Comparison of ENCODE assay signal across 8 cellular contexts in the genomic region with DNA sequence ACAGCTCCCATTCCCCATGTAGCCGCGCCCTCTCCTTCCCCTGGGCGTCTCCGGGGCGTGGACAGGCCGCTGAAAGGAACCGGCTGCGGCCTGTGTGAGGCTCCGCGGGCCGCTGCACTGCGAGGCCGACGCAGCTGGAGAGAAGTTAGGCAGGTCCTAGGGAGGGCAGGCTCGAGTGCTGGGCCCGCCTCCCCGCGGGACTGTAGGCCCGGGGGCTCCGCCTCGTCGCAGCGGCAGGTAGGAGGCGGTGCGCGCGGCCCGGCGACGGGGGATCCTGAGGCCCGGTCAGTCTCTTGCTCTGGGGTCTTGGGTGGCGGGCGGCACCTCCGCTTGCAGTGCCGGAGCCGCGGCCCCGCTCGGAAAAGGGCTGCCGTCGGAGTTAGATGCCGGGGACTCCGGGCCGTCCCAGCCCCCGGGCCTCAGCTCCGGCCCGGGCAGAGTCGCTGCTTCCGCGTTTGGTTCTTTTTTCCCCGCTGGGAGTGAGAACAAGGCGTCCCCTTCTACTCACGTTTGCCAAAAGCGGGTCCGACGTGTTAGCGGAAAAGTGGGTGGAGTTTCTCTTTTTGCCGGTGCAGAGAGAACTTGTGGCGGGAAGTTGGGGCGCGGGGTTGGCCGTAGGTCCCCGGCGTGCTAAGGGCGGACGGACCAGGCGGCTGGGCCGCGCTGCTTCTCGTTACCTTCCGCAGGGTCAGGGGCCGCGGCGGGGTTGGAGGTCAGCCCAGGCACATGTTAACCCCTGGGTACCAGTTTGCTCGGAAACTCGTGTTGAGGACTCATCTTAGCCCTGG. TPM values are rescaled to one million over a fixed set of nuclear protein-coding genes. Genes with fewer than 3 reads are reported as not detected.
A peak's percentile ranks its signal among the peaks of the same experiment; 100 is the strongest.
DNase-seq lines count a peak whose midpoint lies in the region; ATAC-seq, FAIRE-seq and TF ChIP-seq lines count a peak whose summit lies in the region.

Gene VRK2 (plus strand): TSS at position 222 of the 788 bp plus-strand sequence. CDS start 2,026 bp downstream, outside the sequence.

- peak within 1 kb of the TSS; percentile 87 to 94 (median 90) for H3K4me3 Mint-ChIP-seq in naive thymus-derived CD8-positive, alpha-beta T cell

- H3K27ac ChIP-seq in HUES64 (ENCODE audit: low read depth, low read length) (peak within 1 kb of the TSS; percentile 93), PC-9 (peak within 1 kb of the TSS; percentile 81)

- peaks cover 15 to 55% (median 49%) of the 10 kb centered on the region in 4 donors for H3K4me1 Mint-ChIP-seq in naive thymus-derived CD8-positive, alpha-beta T cell

- peak within 1 kb of the TSS; percentile 89 to 97 (median 95) for H3K27ac Mint-ChIP-seq in naive thymus-derived CD8-positive, alpha-beta T cell

- H3K36me3 ChIP-seq in HUES64 (ENCODE audit: insufficient read depth, low read length) (peaks cover 23% of the 10 kb centered on the region), PC-9 (ENCODE audit: low read depth) (peaks cover 10% of the 10 kb centered on the region)

- no peaks in the 10 kb centered on the region for H3K27me3 Mint-ChIP-seq in naive thymus-derived CD8-positive, alpha-beta T cell

- H3K79me2 ChIP-seq in PC-9 (ENCODE audit: low read depth), result peaks cover 29% of the 10 kb centered on the region

- peak within 1 kb of the TSS; percentile 88 for H3K9ac ChIP-seq in HUES64 (ENCODE audit: low read depth, low read length)

- CTCF ChIA-PET in PC-9 (lab: Charles Lee), result interaction anchor here (1.0 kb wide), 1 partner anchor 141 kb away, joined by 3 read pairs; no protein-coding TSS in a partner anchor

- no peaks in the 10 kb centered on the region for H3K9me3 Mint-ChIP-seq in naive thymus-derived CD8-positive, alpha-beta T cell

- H3K9me3 ChIP-seq in HUES64 (ENCODE audit: insufficient read depth, low read depth, low read length) (no peaks in the 10 kb centered on the region), PC-9 (ENCODE audit: insufficient read depth, low read depth) (no peaks in the 10 kb centered on the region; the same call in 1 of the 2 replicates)

- H3K27me3 ChIP-seq in HUES64 (ENCODE audit: insufficient read depth, low read length), result no peaks in the 10 kb centered on the region
- H3K27me3 ChIP-seq in PC-9 (ENCODE audit: insufficient read depth, low read depth), result no peaks in the 10 kb centered on the region

- H3F3A ChIP-seq in PC-9 (ENCODE audit: insufficient read depth, low read depth), result peaks cover 17% of the 10 kb centered on the region

- H2AFZ ChIP-seq in PC-9, result peak within 1 kb of the TSS; percentile 83

- no peaks in the 10 kb centered on the region for H3K9me2 ChIP-seq in PC-9 (ENCODE audit: insufficient read depth)

- under 1% methylated on average over 76 of the region's 76 CpGs for WGBS in HUES64

- TF ChIP-seq CTCF in D721Med (IDR thresholded peaks at IDR 0.05; ENCODE audit: insufficient read depth, missing control alignments), result no peak
- 0 out of 2 replicates have a peak, but pooled peaks have one; percentile 9 for TF ChIP-seq CTCF in PC-9 (conservative IDR thresholded peaks at IDR 0.05)

- H4K20me1 ChIP-seq in PC-9 (ENCODE audit: insufficient read depth), result no peaks in the 10 kb centered on the region

- POLR2A ChIA-PET in PC-9 (lab: Charles Lee; ENCODE audit: unreplicated experiment), result interaction anchor here (0.5 to 0.7 kb wide), 7 partner anchors 8 to 1477 kb away, joined by 3 to 8 read pairs (median 4); no protein-coding TSS in a partner anchor
- POLR2A ChIA-PET in naive thymus-derived CD8-positive, alpha-beta T cell (lab: Charles Lee), result interaction anchor here (0.7 to 1.2 kb wide), 2 partner anchors 9 to 194 kb away, joined by 3 to 4 read pairs; partner anchors contain the start of gene FANCL

- intact Hi-C loops in PC-9 (cut with micrococcal nuclease; ENCODE audit: unreplicated experiment), result loop anchor here (1.0 to 5.0 kb wide), 3 partner anchors 64 to 139 kb away; no protein-coding TSS in a partner anchor

- DNase-seq in D721Med (ENCODE audit: insufficient read length, low spot score), result peak; percentile 35
- peak; percentile 93 to 97 for DNase-seq in PC-9
- peak; percentile 72 for DNase-seq in activated T-helper 1 cell treated with Interleukin-2 at 50 U/mL for 16 hours (ENCODE audit: low read depth)
- peak; percentile 94 for DNase-seq in fibroblast of gingiva (ENCODE audit: low read depth)
- DNase-seq in naive thymus-derived CD8-positive, alpha-beta T cell, result peak; percentile 70 to 88 (median 78)
- DNase-seq in stimulated activated naive CD4-positive, alpha-beta T cell treated with Interleukin-2 at 50 U/mL for 16 hours (lab: John Stamatoyannopoulos, UW), result peak; percentile 83

- peaks cover 0 to 7% (median 1%) of the 10 kb centered on the region in 3 donors for H3K36me3 Mint-ChIP-seq in naive thymus-derived CD8-positive, alpha-beta T cell

- no peak for FAIRE-seq in D721Med (lab: Jason Lieb, UNC)

- ATAC-seq in GM21390 (IDR thresholded peaks at IDR 0.05; ENCODE audit: unreplicated experiment), result peak; percentile 86
- ATAC-seq in naive thymus-derived CD8-positive, alpha-beta T cell, result peak; percentile 90 to 91

- H3K4me1 ChIP-seq in HUES64 (ENCODE audit: insufficient read depth, low read length) (peaks cover 27% of the 10 kb centered on the region), PC-9 (replicated peaks; ENCODE audit: insufficient read depth) (peaks cover 41% of the 10 kb centered on the region)

- BruUV-seq in PC-9 (replicated peaks; lab: Mats Ljungman, UMichigan), result TSS peak; percentile 65

- H3K4me3 ChIP-seq in HUES64 (ENCODE audit: low read length) (peak within 1 kb of the TSS; percentile 61), PC-9 (peak within 1 kb of the TSS; percentile 65)

- peak within 1 kb of the TSS; percentile 90 for H3K4me2 ChIP-seq in PC-9

RNA-seq across cellular contexts. Expression of gene VRK2, which starts in this region (rescaled TPM):
- 19.2 TPM for polyA plus RNA-seq in HUES64 (2013, experiment 1 of 2)
- 19.7 TPM for polyA plus RNA-seq in HUES64 (2013, experiment 2 of 2)
- total RNA-seq in PC-9 (2021), result 32.7 and 42.8 TPM in 2 replicates
- total RNA-seq in naive thymus-derived CD8-positive, alpha-beta T cell, result 10 to 100 TPM; 15.6 to 15.7 TPM
- 10 to 100 TPM; 10.7 to 16.8 (median 13.0) TPM for polyA plus RNA-seq in naive thymus-derived CD8-positive, alpha-beta T cell

Comparison
In these comparisons a context has a peak if more than half of its experiments do, and no peak if none do; other contexts are left out.
1. Peak in every context shown above with its lines: DNase-seq, ATAC-seq, H3K4me3 ChIP-seq and H3K27ac ChIP-seq.
2. DNase-seq: peak in every context shown above with its lines; median percentile 95 in PC-9; 94 in fibroblast of gingiva; 83 in stimulated activated naive CD4-positive, alpha-beta T cell treated with Interleukin-2 at 50 U/mL for 16 hours; 78 in naive thymus-derived CD8-positive, alpha-beta T cell; 72 in activated T-helper 1 cell treated with Interleukin-2 at 50 U/mL for 16 hours; 35 in D721Med.